ENCODE assay signal across 21 cellular contexts in the genomic region with DNA sequence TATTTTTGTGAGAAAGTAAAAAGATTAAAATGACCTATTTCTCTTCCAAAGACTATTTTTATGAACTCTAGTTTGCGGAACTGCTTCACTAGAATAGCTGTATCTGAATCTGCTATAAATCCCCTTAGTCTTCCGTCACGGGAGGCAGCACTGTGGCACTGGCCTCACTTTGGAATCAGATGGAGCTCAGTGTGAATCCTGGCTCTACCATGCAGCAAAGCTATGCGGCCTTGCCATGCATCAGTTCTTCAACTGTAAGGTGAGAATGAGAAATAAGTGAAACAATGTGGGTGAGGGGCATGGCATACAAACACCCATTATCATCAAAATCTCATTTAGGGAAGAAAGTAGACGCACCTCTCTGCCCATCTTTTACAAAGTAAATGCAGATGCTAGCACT.
"Had no signal": no experiment of that assay in that cellular context is flagged by ENCODE, and none has a peak within 500 bp of the region (broad histone marks: within the 10 kb centered on the region; RNA-seq: fewer than 3 reads in every experiment).

No MANE protein-coding gene starts in this region.

- DNase-seq: activated B cell treated with CpG ODN at 0.5 μM for 24 hours; activated CD4-positive, alpha-beta T cell treated with anti-CD3 and anti-CD28 coated beads for 36 hours; activated CD4-positive, alpha-beta T cell treated with anti-CD3 and anti-CD28 coated beads, Interleukin-2, amount 50 U/mL, for 48 hours; activated CD8-positive, alpha-beta memory T cell treated with anti-CD3 and anti-CD28 coated beads, Interleukin-2, amount 50 U/mL, for 48 hours; activated naive CD4-positive, alpha-beta T cell treated with Interleukin-2 at 50 U/mL for 16 hours; activated T-cell treated with anti-CD3 and anti-CD28 coated beads, Interleukin-2, amount 50 U/mL, for 4 hours; effector CD4-positive, alpha-beta T cell; heart left ventricle; left colon; occipital lobe; sigmoid colon; stimulated activated CD4-positive, alpha-beta T cell treated with anti-CD3 and anti-CD28 coated beads, Interleukin-2, amount 100 ng/mL, for 48 hours; stimulated activated CD8-positive, alpha-beta memory T cell treated with anti-CD3 and anti-CD28 coated beads, Interleukin-4, amount 100 ng/mL, for 48 hours; stimulated activated naive B cell treated with anti-CD40 and anti-IgM and Interleukin-4, amounts not matched to agents 10 μg/mL and 1 μg/mL and 100 μg/mL, for 72 hours; SW 1271; T-helper 17 cell; thyroid gland had no signal

- H3K27me3 Mint-ChIP-seq: activated B cell treated with CpG ODN at 0.5 μM for 24 hours; activated CD4-positive, alpha-beta T cell treated with anti-CD3 and anti-CD28 coated beads for 36 hours; central memory CD8-positive, alpha-beta T cell; memory B cell; stimulated activated naive B cell treated with anti-CD40 and anti-IgM and Interleukin-4, amounts not matched to agents 10 μg/mL and 1 μg/mL and 100 μg/mL, for 72 hours; T-helper 17 cell had no signal

- H3K27ac Mint-ChIP-seq: activated B cell treated with CpG ODN at 0.5 μM for 24 hours; activated CD4-positive, alpha-beta T cell treated with anti-CD3 and anti-CD28 coated beads for 36 hours; activated T-helper 2 cell treated with anti-CD3 and anti-CD28 coated beads, Interferon-gamma antibody, Interleukin-2, Interleukin-4, amounts not matched to agents 10 μg/mL and 5 μg/mL and 100 μg/mL, durations not matched to agents 14 hours and 24 hours and 36 hours; memory B cell; nephron had no signal

- H3K4me3 Mint-ChIP-seq: activated B cell treated with CpG ODN at 0.5 μM for 24 hours; activated CD4-positive, alpha-beta T cell treated with anti-CD3 and anti-CD28 coated beads for 36 hours; activated T-cell treated with anti-CD3 and anti-CD28 coated beads, Interleukin-2, amount 50 U/mL, for 4 hours; central memory CD8-positive, alpha-beta T cell; memory B cell; nephron; stimulated activated naive B cell treated with anti-CD40 and anti-IgM and Interleukin-4, amounts not matched to agents 10 μg/mL and 1 μg/mL and 100 μg/mL, for 72 hours; T-helper 17 cell had no signal

- H3K9me3 Mint-ChIP-seq: activated B cell treated with CpG ODN at 0.5 μM for 24 hours; activated T-cell treated with anti-CD3 and anti-CD28 coated beads, Interleukin-2, amount 50 U/mL, for 4 hours; activated T-helper 2 cell treated with anti-CD3 and anti-CD28 coated beads, Interferon-gamma antibody, Interleukin-2, Interleukin-4, amounts not matched to agents 10 μg/mL and 5 μg/mL and 100 μg/mL, durations not matched to agents 14 hours and 24 hours and 36 hours; central memory CD8-positive, alpha-beta T cell; memory B cell; nephron; stimulated activated naive B cell treated with anti-CD40 and anti-IgM and Interleukin-4, amounts not matched to agents 10 μg/mL and 1 μg/mL and 100 μg/mL, for 72 hours had no signal

- H3K4me1 Mint-ChIP-seq: activated B cell treated with CpG ODN at 0.5 μM for 24 hours; activated CD4-positive, alpha-beta T cell treated with anti-CD3 and anti-CD28 coated beads for 36 hours; central memory CD8-positive, alpha-beta T cell; memory B cell; stimulated activated naive B cell treated with anti-CD40 and anti-IgM and Interleukin-4, amounts not matched to agents 10 μg/mL and 1 μg/mL and 100 μg/mL, for 72 hours; T-helper 17 cell had no signal

- ATAC-seq: activated CD4-positive, alpha-beta T cell treated with anti-CD3 and anti-CD28 coated beads for 36 hours; activated T-cell treated with anti-CD3 and anti-CD28 coated beads, Interleukin-2, amount 50 U/mL, for 4 hours; heart left ventricle; stimulated activated naive B cell treated with anti-CD40 and anti-IgM and Interleukin-4, amounts not matched to agents 10 μg/mL and 1 μg/mL and 100 μg/mL, for 72 hours; T-helper 17 cell had no signal
